ENCODE assay signal across 1 cellular context in genomic region chr6:8064638-8065518, GRCh38.
TF ChIP-seq lines count a peak whose summit lies in the region.

No MANE protein-coding gene starts in this region.

TF ChIP-seq in H1, 55 proteins besides CTCF, POLR2A, EP300 and RAD21 (continued from another document):
- TF ChIP-seq EZH2 (IDR thresholded peaks at IDR 0.05; ENCODE audit: low read depth, low read length, severe bottlenecking) (no peak), ZNF274 (IDR thresholded peaks at IDR 0.05; ENCODE audit: borderline replicate concordance, extremely low read depth, low read length) (no peak), KDM5A (IDR thresholded peaks at IDR 0.05; ENCODE audit: low read length) (no peak), BACH1 (IDR thresholded peaks at IDR 0.05; ENCODE audit: low read length) (no peak), RBBP5 (IDR thresholded peaks at IDR 0.05; ENCODE audit: borderline replicate concordance, low read depth, low read length) (no peak), ASH2L (IDR thresholded peaks at IDR 0.05; ENCODE audit: low read length) (no peak), CHD2 (IDR thresholded peaks at IDR 0.05; ENCODE audit: low read length) (no peak), GTF2F1 (IDR thresholded peaks at IDR 0.05; ENCODE audit: borderline replicate concordance, low read depth, low read length) (no peak), JUND (IDR thresholded peaks at IDR 0.05; ENCODE audit: low read length) (no peak), POLR2AphosphoS5 (IDR thresholded peaks at IDR 0.05; ENCODE audit: low read depth, low read length) (no peak), TAF1 (IDR thresholded peaks at IDR 0.05; ENCODE audit: low read depth, low read length) (no peak)
